1 cellular context compared by ENCODE assay signal in genomic region chr7:111560773-111561658, GRCh38.
TF ChIP-seq lines count a peak whose summit lies in the region.

No MANE protein-coding gene starts in this region.

TF ChIP-seq in IMR-90, 13 proteins besides CTCF, POLR2A, EP300 and RAD21 (continued from another document):
- TF ChIP-seq MXI1 (IDR thresholded peaks at IDR 0.05; ENCODE audit: borderline replicate concordance, low read depth, low read length) (no peak), USF2 (IDR thresholded peaks at IDR 0.05; ENCODE audit: low read depth, low read length) (no peak), CEBPB (IDR thresholded peaks at IDR 0.05; ENCODE audit: low read depth, low read length) (no peak), FOS (IDR thresholded peaks at IDR 0.05; ENCODE audit: low read depth, low read length) (no peak), RFX5 (IDR thresholded peaks at IDR 0.05; ENCODE audit: low read depth, low read length) (no peak), MAFK (IDR thresholded peaks at IDR 0.05; ENCODE audit: low read depth, low read length) (no peak)
